Comparison of ENCODE assay signal across 8 cellular contexts in genomic region chr18:74290831-74291770, GRCh38. TPM values are rescaled to one million over a fixed set of nuclear protein-coding genes. Genes with fewer than 3 reads are reported as not detected.
DNase-seq lines count a peak whose midpoint lies in the region; TF ChIP-seq lines count a peak whose summit lies in the region.

No MANE protein-coding gene starts in this region.

- H3K9me3 ChIP-seq in Karpas-422 (ENCODE audit: low read length) (no peaks in the 10 kb centered on the region), right atrium auricular region (no peaks in the 10 kb centered on the region)

- peak overlapping the region; percentile 95 for H2AFZ ChIP-seq in Karpas-422 (ENCODE audit: low read length)

- H4K20me1 ChIP-seq in Karpas-422 (ENCODE audit: insufficient read depth, low read depth, low read length) = peaks cover 10% of the 10 kb centered on the region; the same call in 1 of the 2 replicates

- peak overlapping the region; percentile 79 for H3K9ac ChIP-seq in Karpas-422 (ENCODE audit: low read length)

- H3K27ac ChIP-seq in Karpas-422 (ENCODE audit: low read length) = no peak overlapping the region
- peak overlapping the region; percentile 32 to 70 for H3K27ac ChIP-seq in right atrium auricular region

- DNase-seq in Karpas-422 (no peak), activated gamma-delta T cell treated with Interleukin-2 at 50 U/mL for 16 hours (peak; percentile 9), right atrium auricular region (ENCODE audit: low spot score) (no peak), skeletal muscle cell (ENCODE audit: low read depth) (no peak), NK-92 (lab: John Stamatoyannopoulos, UW; ENCODE audit: unreplicated experiment) (no peak), NCI-H446 treated with DMSO at 0.1 percent for 48 hours (lab: John Stamatoyannopoulos, UW) (no peak), inferior parietal cortex (ENCODE audit: extremely low spot score) (no peak)

- H3K4me1 ChIP-seq in Karpas-422 (ENCODE audit: low read length) (peaks cover 23% of the 10 kb centered on the region), right atrium auricular region (peaks cover 0 to 32% of the 10 kb centered on the region in 2 donors)

- H3K27me3 ChIP-seq in Karpas-422 (ENCODE audit: low read length) (no peaks in the 10 kb centered on the region), right atrium auricular region (no peaks in the 10 kb centered on the region)

- peak overlapping the region; percentile 84 for H3K4me2 ChIP-seq in Karpas-422 (ENCODE audit: low read depth, low read length, poor library complexity, severe bottlenecking)

- peak in 1 of 2 donors; percentile 58 for TF ChIP-seq CTCF in right atrium auricular region (IDR thresholded peaks at IDR 0.05)

- peak overlapping the region; percentile 92 for H3K4me3 ChIP-seq in GM08714 (ENCODE audit: low read length)
- H3K4me3 ChIP-seq in Karpas-422 (ENCODE audit: low read length) = peak overlapping the region; percentile 87
- H3K4me3 ChIP-seq in right atrium auricular region = peak overlapping the region; percentile 80 to 83
- peak overlapping the region; percentile 93 for H3K4me3 ChIP-seq in skeletal muscle cell (ENCODE audit: low read depth, low read length)

- H3K36me3 ChIP-seq in Karpas-422 (ENCODE audit: insufficient read depth, low read length) = no peaks in the 10 kb centered on the region
- no peaks in the 10 kb centered on the region for H3K36me3 ChIP-seq in right atrium auricular region

- H3K79me2 ChIP-seq in Karpas-422 (ENCODE audit: low read length) = 0 out of 2 replicates have a peak, but pooled peaks cover 3% of the 10 kb centered on the region

- no peaks in the 10 kb centered on the region for H3K9me2 ChIP-seq in Karpas-422 (replicated peaks; ENCODE audit: insufficient read depth, low read length)

RNA-seq across cellular contexts. Expression of gene CYB5A, which starts 0.7 kb away (rescaled TPM):
- 43.5 and 50.9 TPM in 2 replicates for total RNA-seq in Karpas-422 (2014; rRNA removed; shearing (Covaris generic); ENCODE audit: low replicate concordance)
- 10 to 100 TPM; 71.3 to 73.5 TPM for total RNA-seq in right atrium auricular region

RNA-seq across cellular contexts. Expression of gene C18orf63, which starts 24.5 kb away (rescaled TPM):
- not detected in 2 replicates for total RNA-seq in Karpas-422 (2014; rRNA removed; shearing (Covaris generic); ENCODE audit: low replicate concordance)
- total RNA-seq in right atrium auricular region = not detected
